Comparison of ENCODE assay signal across 21 cellular contexts in the genomic region with DNA sequence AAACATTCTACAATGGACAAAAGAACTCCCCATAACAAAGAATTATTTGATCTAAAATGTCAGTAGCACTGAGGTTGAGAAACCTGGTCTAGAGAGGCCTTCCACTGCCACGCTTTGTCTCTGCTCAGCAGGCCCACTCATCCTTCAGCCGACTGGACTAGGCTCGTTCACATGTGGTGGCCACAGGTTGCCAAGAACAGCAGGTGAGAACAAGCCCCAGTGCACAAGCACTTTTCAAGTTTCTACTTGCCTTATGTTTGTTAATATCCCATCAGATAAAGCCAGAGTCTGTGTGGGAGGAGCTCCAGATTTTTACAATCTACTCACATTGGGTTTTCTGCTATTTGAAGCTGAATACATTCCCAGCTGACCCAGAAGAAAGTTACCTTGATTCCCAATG. TPM values are rescaled to one million over a fixed set of nuclear protein-coding genes. Genes with fewer than 3 reads are reported as not detected.
DNase-seq lines count a peak whose midpoint lies in the region; ATAC-seq, FAIRE-seq and TF ChIP-seq lines count a peak whose summit lies in the region.
"Had no signal": no experiment of that assay in that cellular context is flagged by ENCODE, and none has a peak within 500 bp of the region (broad histone marks: within the 10 kb centered on the region; RNA-seq: fewer than 3 reads in every experiment).

No MANE protein-coding gene starts in this region.

- 94% methylated on average over 3 of the region's 3 CpGs for WGBS in right cardiac atrium

- CTCF ChIA-PET in RWPE1 (lab: Yijun Ruan, JAX), result interaction anchor here (0.6 to 1.1 kb wide), 4 partner anchors 8 to 77 kb away, joined by 3 to 4 read pairs (median 3); no protein-coding TSS in a partner anchor
- CTCF ChIA-PET in CD8-positive, alpha-beta T cell (lab: Charles Lee), result interaction anchor here (0.6 kb wide), 1 partner anchor 42 kb away, joined by 3 read pairs; no protein-coding TSS in a partner anchor

- no peaks in the 10 kb centered on the region for H3K36me3 Mint-ChIP-seq in CD8-positive, alpha-beta T cell
- H3K36me3 Mint-ChIP-seq: CD4-positive, CD25-positive, alpha-beta regulatory T cell had no signal

- no peaks in the 10 kb centered on the region for H3K9me3 ChIP-seq in CD8-positive, alpha-beta T cell (ENCODE audit: low read length)
- peaks cover 2% of the 10 kb centered on the region for H3K9me3 ChIP-seq in right cardiac atrium (ENCODE audit: control insufficient read depth, low read length)
- H3K9me3 ChIP-seq: adrenal gland had no signal

- no peak overlapping the region for H3K4me3 Mint-ChIP-seq in CD8-positive, alpha-beta T cell
- H3K4me3 Mint-ChIP-seq: CD4-positive, CD25-positive, alpha-beta regulatory T cell; WTC11 had no signal

- H3K27me3 Mint-ChIP-seq in CD8-positive, alpha-beta T cell (ENCODE audit: low read depth), result no peaks in the 10 kb centered on the region

- intact Hi-C loops in CD8-positive, alpha-beta T cell (cut with DNase I, micrococcal nuclease), result no loop called here
- intact Hi-C loops in right cardiac atrium (cut with DNase I), result no loop called here

- no peak for ATAC-seq in CD8-positive, alpha-beta T cell
- no peak for ATAC-seq in right cardiac atrium
- ATAC-seq: left cardiac atrium, WTC11 had no signal

- no peaks in the 10 kb centered on the region for H3K27me3 ChIP-seq in CD8-positive, alpha-beta T cell (ENCODE audit: insufficient read depth, low read length)
- no peaks in the 10 kb centered on the region for H3K27me3 ChIP-seq in right cardiac atrium (ENCODE audit: control insufficient read depth, insufficient read depth)
- H3K27me3 ChIP-seq: adrenal gland had no signal

- no peaks in the 10 kb centered on the region for H3K36me3 ChIP-seq in CD8-positive, alpha-beta T cell (ENCODE audit: insufficient read depth, low read length)
- H3K36me3 ChIP-seq: adrenal gland had no signal

- H3K4me1 Mint-ChIP-seq in CD8-positive, alpha-beta T cell (ENCODE audit: low read depth), result peaks cover 2% of the 10 kb centered on the region
- H3K4me1 Mint-ChIP-seq: CD4-positive, CD25-positive, alpha-beta regulatory T cell had no signal

- POLR2A ChIA-PET in RWPE1 (lab: Yijun Ruan, JAX; ENCODE audit: low non-redundant PET), result no interaction called here
- POLR2A ChIA-PET in CD8-positive, alpha-beta T cell (lab: Charles Lee), result interaction anchor here (0.6 to 2.4 kb wide), 2 partner anchors 9 to 415 kb away, joined by 6 read pairs; a partner anchor contains a TSS

- H3K27ac Mint-ChIP-seq in CD8-positive, alpha-beta T cell, result no peak overlapping the region
- H3K27ac Mint-ChIP-seq: WTC11 had no signal

- TF ChIP-seq POLR2A in GM12892 (IDR thresholded peaks at IDR 0.05; ENCODE audit: low read depth, low read length), result no peak

- peak overlapping the region; percentile 74 for H3K27ac ChIP-seq in RWPE1
- no peak overlapping the region for H3K27ac ChIP-seq in CD8-positive, alpha-beta T cell (ENCODE audit: low read depth, low read length)
- H3K27ac ChIP-seq in right cardiac atrium (ENCODE audit: low read length), result no peak overlapping the region
- H3K27ac ChIP-seq: adrenal gland had no signal

- no peak for FAIRE-seq in GM12892 (lab: Jason Lieb, UNC)

- no peak for TF ChIP-seq CTCF in RWPE1 (conservative IDR thresholded peaks at IDR 0.05; ENCODE audit: low read depth)
- TF ChIP-seq CTCF in CD8-positive, alpha-beta T cell (IDR thresholded peaks at IDR 0.05), result no peak

- H3K4me1 ChIP-seq in CD8-positive, alpha-beta T cell (ENCODE audit: insufficient read depth, low read length), result no peaks in the 10 kb centered on the region
- H3K4me1 ChIP-seq in right cardiac atrium (ENCODE audit: control insufficient read depth, insufficient read depth, low read length), result no peaks in the 10 kb centered on the region
- H3K4me1 ChIP-seq: adrenal gland had no signal

- peaks cover 6% of the 10 kb centered on the region for H3K9me3 Mint-ChIP-seq in CD8-positive, alpha-beta T cell

- H3K4me3 ChIP-seq in CD8-positive, alpha-beta T cell (ENCODE audit: low read depth, low read length), result no peak overlapping the region
- H3K4me3 ChIP-seq in right cardiac atrium (ENCODE audit: low read length), result no peak overlapping the region
- H3K4me3 ChIP-seq: adrenal gland had no signal

- peak; percentile 71 for DNase-seq in DMS153 treated with DMSO at 0.1 percent for 48 hours (lab: John Stamatoyannopoulos, UW; ENCODE audit: unreplicated experiment)
- peak; percentile 86 for DNase-seq in NCI-H2107 treated with DMSO at 0.1 percent for 48 hours (lab: John Stamatoyannopoulos, UW; ENCODE audit: unreplicated experiment)
- DNase-seq in RWPE1 (ENCODE audit: low spot score), result peak; percentile 89
- DNase-seq in iPS-NIHi11 (ENCODE audit: low spot score), result peak; percentile 33
- DNase-seq in GM12892 (ENCODE audit: insufficient read length), result no peak
- no peak for DNase-seq in CD8-positive, alpha-beta T cell
- no peak for DNase-seq in right cardiac atrium
- no peak for DNase-seq in iPS-NIHi7 (ENCODE audit: extremely low spot score)
- DNase-seq: activated effector memory CD4-positive, alpha-beta T cell treated with anti-CD3 and anti-CD28 coated beads, Interleukin-2, amount 50 U/mL, for 16 hours; adrenal gland; CD4-positive, CD25-positive, alpha-beta regulatory T cell; cerebellar nuclear complex; foreskin fibroblast; left cardiac atrium; NCI-H187 treated with DMSO at 0.1 percent for 48 hours; Right ventricle myocardium superior; stimulated activated CD4-positive, alpha-beta T cell treated with anti-CD3 and anti-CD28 coated beads, Interleukin-2, amount 100 ng/mL, for 24 hours; T-helper 1 cell had no signal

RNA-seq across cellular contexts. Expression of a gene that starts 9.1 kb away (rescaled TPM):
- 20.3 TPM for polyA plus RNA-seq in GM12892 (2012; ENCODE audit: missing spikeins)
- 10 to 100 TPM; 81.2 to 87.9 TPM for total RNA-seq in CD8-positive, alpha-beta T cell
- total RNA-seq in right cardiac atrium, result 10 to 100 TPM; 10.8 to 17.7 (median 14.0) TPM
- polyA plus RNA-seq in right cardiac atrium, result 12.9 TPM

RNA-seq across cellular contexts. Expression of a gene that starts 37.6 kb away (rescaled TPM):
- polyA plus RNA-seq in GM12892 (2012; ENCODE audit: missing spikeins), result not detected
- 1 to 10 TPM in 1 of 2 experiments, under 1 TPM in 1; 0.83 to 1.9 TPM for total RNA-seq in CD8-positive, alpha-beta T cell
- total RNA-seq in right cardiac atrium, result 1 to 10 TPM in 1 of 4 donors, not detected in 3; 1.1 TPM
- polyA plus RNA-seq in right cardiac atrium, result not detected
- total RNA-seq: activated CD8-positive, alpha-beta memory T cell treated with anti-CD3 and anti-CD28 coated beads for 36 hours; left cardiac atrium; Right ventricle myocardium superior had no signal
- polyA plus RNA-seq: AG04450; CD4-positive, CD25-positive, alpha-beta regulatory T cell had no signal

RNA-seq across cellular contexts. Expression of a gene that starts 55.9 kb away (rescaled TPM):
- not detected for polyA plus RNA-seq in GM12892 (2012; ENCODE audit: missing spikeins)
- not detected for total RNA-seq in CD8-positive, alpha-beta T cell
- not detected for total RNA-seq in right cardiac atrium
- polyA plus RNA-seq in right cardiac atrium, result not detected
- total RNA-seq: activated CD8-positive, alpha-beta memory T cell treated with anti-CD3 and anti-CD28 coated beads for 36 hours; CD4-positive, CD25-positive, alpha-beta regulatory T cell; left cardiac atrium; Right ventricle myocardium superior had no signal
- polyA plus RNA-seq: AG04450; CD4-positive, CD25-positive, alpha-beta regulatory T cell had no signal

Comparison
In these comparisons a context has a peak if more than half of its experiments do, and no peak if none do; other contexts are left out.
1. DNase-seq: peak in DMS153 treated with DMSO at 0.1 percent for 48 hours (single experiment), NCI-H2107 treated with DMSO at 0.1 percent for 48 hours (single experiment), RWPE1 (single experiment) and iPS-NIHi11 (single experiment); none in GM12892 (single experiment), CD8-positive, alpha-beta T cell (0 of 7), right cardiac atrium (0 of 3) and iPS-NIHi7 (single experiment).
2. RNA of a gene that starts 9.1 kb away (total RNA-seq): 81.2 to 87.9 TPM in CD8-positive, alpha-beta T cell; 10.8 to 17.7 TPM in right cardiac atrium; every median in the first group is over 4 times any median in the second.